8 cellular contexts compared by ENCODE assay signal in genomic region chr15:69298354-69298696, GRCh38. TPM values are rescaled to one million over a fixed set of nuclear protein-coding genes. Genes with fewer than 3 reads are reported as not detected.
DNase-seq lines count a peak whose midpoint lies in the region; ATAC-seq, FAIRE-seq and TF ChIP-seq lines count a peak whose summit lies in the region.

No MANE protein-coding gene starts in this region.

- POLR2A ChIA-PET in HEK293T (lab: Yijun Ruan, JAX): interaction anchor here (1.0 kb wide), 1 partner anchor 8 kb away, joined by 3 read pairs; no protein-coding TSS in a partner anchor

- H3K36me3 Mint-ChIP-seq in astrocyte (ENCODE audit: low read depth, unreplicated experiment): no peaks in the 10 kb centered on the region

- FAIRE-seq in astrocyte (lab: Jason Lieb, UNC): no peak

- peak overlapping the region; percentile 62 for H3K4me3 Mint-ChIP-seq in astrocyte (ENCODE audit: unreplicated experiment)

- ATAC-seq in gastrocnemius medialis: no peak

- DNase-seq in HEK293T (ENCODE audit: extremely low spot score) (no peak), astrocyte (ENCODE audit: low read depth) (no peak), gastrocnemius medialis (no peak), nucleus accumbens (lab: John Stamatoyannopoulos, UW) (no peak), NCI-H187 treated with DMSO at 0.1 percent for 48 hours (lab: John Stamatoyannopoulos, UW) (no peak), SK-N-DZ (ENCODE audit: low spot score) (no peak), DMS79 treated with DMSO at 0.1 percent for 48 hours (lab: John Stamatoyannopoulos, UW) (no peak)

- H3K4me3 ChIP-seq in astrocyte (ENCODE audit: insufficient read depth, low read depth, low read length): no peak overlapping the region
- peak overlapping the region; percentile 56 for H3K4me3 ChIP-seq in iPS-18c (ENCODE audit: insufficient read depth, low read depth, low read length)
- peak overlapping the region in 3 of 4 donors; percentile 48 to 58 (median 53) for H3K4me3 ChIP-seq in gastrocnemius medialis

- H3K27ac Mint-ChIP-seq in astrocyte (ENCODE audit: unreplicated experiment): no peak overlapping the region

- peaks cover 63% of the 10 kb centered on the region for H3K27me3 Mint-ChIP-seq in astrocyte (ENCODE audit: low read depth, unreplicated experiment)

- no peaks in the 10 kb centered on the region for H3K36me3 ChIP-seq in astrocyte (ENCODE audit: insufficient read depth, low read length)
- H3K36me3 ChIP-seq in gastrocnemius medialis: no peaks in the 10 kb centered on the region

- no peaks in the 10 kb centered on the region for H3K79me2 ChIP-seq in astrocyte (ENCODE audit: insufficient read depth, low read length)

- TF ChIP-seq CTCF in astrocyte (IDR thresholded peaks at IDR 0.05; ENCODE audit: insufficient read depth, low read depth, low read length) (no peak), gastrocnemius medialis (IDR thresholded peaks at IDR 0.05 in 4 of 5, conservative IDR thresholded peaks at IDR 0.05 in 1 of 5) (no peak)

- intact Hi-C loops in gastrocnemius medialis (cut with DNase I; ENCODE audit: low total_unique reads): no loop called here

- H2AFZ ChIP-seq in astrocyte (ENCODE audit: low read depth, low read length): peak overlapping the region; percentile 60

- peaks cover 20% of the 10 kb centered on the region for H3K27me3 ChIP-seq in astrocyte (ENCODE audit: insufficient read depth, low read length)
- H3K27me3 ChIP-seq in gastrocnemius medialis: peaks cover 24 to 29% (median 26%) of the 10 kb centered on the region in 3 donors

- no peaks in the 10 kb centered on the region for H3K9me3 ChIP-seq in astrocyte (ENCODE audit: insufficient read depth, low read depth, low read length)
- H3K9me3 ChIP-seq in iPS-18c (ENCODE audit: control insufficient read depth, insufficient read depth, low read length): no peaks in the 10 kb centered on the region
- no peaks in the 10 kb centered on the region for H3K9me3 ChIP-seq in gastrocnemius medialis

- H3K9ac ChIP-seq in astrocyte (ENCODE audit: low read length): no peak overlapping the region

- no peaks in the 10 kb centered on the region for H4K20me1 ChIP-seq in astrocyte (ENCODE audit: insufficient read depth, low read length)

- H3K27ac ChIP-seq in astrocyte (ENCODE audit: low read depth, low read length) (no peak overlapping the region), gastrocnemius medialis (no peak overlapping the region)

- in situ Hi-C loops in gastrocnemius medialis (cut with MboI; ENCODE audit: low sequenced_read_pairs in 4 of 4): no loop called here

- CTCF ChIA-PET in HEK293T (lab: Yijun Ruan, JAX): no interaction called here

- H3K4me1 Mint-ChIP-seq in astrocyte (ENCODE audit: low read depth, unreplicated experiment): peaks cover 6% of the 10 kb centered on the region

- peaks cover 4% of the 10 kb centered on the region for H3K9me3 Mint-ChIP-seq in astrocyte (ENCODE audit: unreplicated experiment)

- TF ChIP-seq POLR2A in gastrocnemius medialis (IDR thresholded peaks at IDR 0.05): no peak

- H3K4me2 ChIP-seq in astrocyte (ENCODE audit: low read length): peak overlapping the region; percentile 84

- H3K4me1 ChIP-seq in astrocyte (ENCODE audit: insufficient read depth, low read length) (peaks cover 7% of the 10 kb centered on the region), gastrocnemius medialis (no peaks in the 10 kb centered on the region)

TF ChIP-seq in HEK293T, 16 proteins besides CTCF, POLR2A, EP300 and RAD21:
- TF ChIP-seq L3MBTL2 (conservative IDR thresholded peaks at IDR 0.05) (peak; percentile 42), SUZ12 (IDR thresholded peaks at IDR 0.05) (no peak), BHLHE40 (IDR thresholded peaks at IDR 0.05; ENCODE audit: borderline replicate concordance) (no peak), ARNT (IDR thresholded peaks at IDR 0.05) (no peak), HDGF (IDR thresholded peaks at IDR 0.05; ENCODE audit: borderline replicate concordance) (no peak), TARDBP (IDR thresholded peaks at IDR 0.05) (no peak), CTBP1 (IDR thresholded peaks at IDR 0.05; ENCODE audit: borderline replicate concordance) (no peak), FOXA1 (IDR thresholded peaks at IDR 0.05) (no peak)
TF ChIP-seq in HEK293T: peak in this region for 1.

RNA-seq across cellular contexts. Expression of gene PAQR5, which starts 0.4 kb away (rescaled TPM):
- total RNA-seq in astrocyte (0.87 and 1.2 TPM in 2 replicates), gastrocnemius medialis (under 1 TPM in 3 of 4 donors, not detected in 1; 0.07 to 0.10 (median 0.10) TPM)
- 3.1 and 3.7 TPM in 2 replicates for polyA plus RNA-seq in SK-N-DZ (2014; cell fraction: cytosol; rRNA removed)
- 2.9 and 3.6 TPM in 2 replicates for polyA plus RNA-seq in SK-N-DZ (2014; cell fraction: nucleus; rRNA removed)
